Comparison of ENCODE assay signal across 20 cellular contexts in the genomic region with DNA sequence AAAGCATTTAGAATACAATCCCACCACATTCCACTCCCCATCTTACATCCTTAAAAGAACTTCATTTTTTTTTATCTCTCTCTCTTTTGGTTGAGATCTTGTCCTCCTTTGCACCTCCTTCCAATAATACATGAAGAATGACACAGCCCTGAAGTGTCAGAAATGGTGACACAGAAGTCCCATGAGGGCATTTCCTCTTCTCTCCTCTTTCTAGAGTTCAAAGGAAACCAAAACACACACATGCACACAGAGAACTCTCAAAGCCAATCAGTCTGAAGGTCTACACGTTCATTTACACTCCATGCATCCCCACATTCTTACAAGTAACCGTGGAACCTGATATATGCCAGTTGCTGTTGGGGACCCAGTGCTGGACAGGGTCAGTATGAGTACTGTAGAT.
"Had no signal": no experiment of that assay in that cellular context is flagged by ENCODE, and none has a peak within 500 bp of the region (broad histone marks: within the 10 kb centered on the region; RNA-seq: fewer than 3 reads in every experiment).

No MANE protein-coding gene starts in this region.

- H3K36me3 Mint-ChIP-seq: naive B cell, type B pancreatic cell had no signal

- H3K9me3 Mint-ChIP-seq: naive B cell, nephron, type B pancreatic cell had no signal

- DNase-seq: cortex of kidney; dorsolateral prefrontal cortex; effector CD8-positive, alpha-beta T cell; heart left ventricle; hippocampal formation; left colon; left ventricle myocardium superior; mesendoderm; naive B cell; occipital lobe; pancreas; right cardiac atrium; small intestine; stimulated activated CD4-positive, alpha-beta T cell treated with anti-CD3 and anti-CD28 coated beads, Interleukin-4, amount 100 ng/mL, for 4 hours; stimulated activated naive CD4-positive, alpha-beta T cell; thyroid gland had no signal

- H3K4me3 Mint-ChIP-seq: naive B cell, nephron, type B pancreatic cell had no signal

- H3K27ac Mint-ChIP-seq: naive B cell, nephron, progenitor cell of endocrine pancreas, type B pancreatic cell had no signal

- ATAC-seq: esophagus mucosa, left colon, pancreas had no signal
